ENCODE assay signal across 8 cellular contexts in the genomic region with DNA sequence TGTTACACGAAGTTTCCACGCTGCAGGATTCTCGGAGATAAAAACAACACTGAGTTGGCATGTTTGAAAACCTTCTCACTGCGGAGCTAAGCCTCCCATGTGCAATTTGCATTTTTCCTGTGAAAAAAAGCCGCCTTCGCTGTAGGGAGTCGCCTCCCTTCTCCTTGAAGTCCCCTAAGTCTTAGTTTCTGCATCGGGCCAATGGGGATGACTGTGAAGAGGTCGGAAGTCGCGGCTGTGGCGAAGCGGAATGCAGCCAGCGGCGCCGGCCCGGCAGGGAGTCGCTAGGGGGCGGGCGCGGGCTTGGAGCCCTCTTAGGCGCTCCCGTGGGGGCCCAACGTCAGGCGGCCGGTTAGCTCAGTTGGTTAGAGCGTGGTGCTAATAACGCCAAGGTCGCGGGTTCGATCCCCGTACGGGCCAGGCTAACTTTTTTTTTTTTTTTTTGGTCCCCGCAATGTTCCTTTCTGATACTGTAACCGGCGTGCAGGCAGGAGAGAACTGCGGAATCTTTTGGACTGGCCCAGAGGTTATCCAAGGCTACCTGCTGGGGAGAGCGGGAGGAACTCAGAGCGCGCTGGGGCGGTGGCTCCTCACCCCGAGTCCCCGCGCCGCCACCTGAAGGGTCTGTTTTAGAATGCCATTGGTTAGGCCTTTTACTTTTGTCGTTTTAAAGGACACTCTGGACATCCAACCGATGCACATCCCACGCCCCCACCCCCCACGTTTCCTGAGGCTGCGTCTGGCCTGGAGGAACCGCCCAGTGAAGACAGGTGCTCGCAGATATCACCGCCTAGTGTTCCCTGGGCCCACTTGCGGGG. TPM values are rescaled to one million over a fixed set of nuclear protein-coding genes. Genes with fewer than 3 reads are reported as not detected.
A peak's percentile ranks its signal among the peaks of the same experiment; 100 is the strongest.
DNase-seq lines count a peak whose midpoint lies in the region; ATAC-seq, FAIRE-seq and TF ChIP-seq lines count a peak whose summit lies in the region.

No MANE protein-coding gene starts in this region.

- DNase-seq in GM12891 (ENCODE audit: insufficient read length, low spot score) (peak; percentile 76), NCI-H128 (lab: John Stamatoyannopoulos, UW; ENCODE audit: unreplicated experiment) (peak; percentile 79), SW 1271 (lab: John Stamatoyannopoulos, UW) (peak; percentile 56 to 85), heart left ventricle (peak; percentile 92 to 97 (median 94)), pons (ENCODE audit: low spot score) (peak; percentile 91), transverse colon (peak; percentile 94)
- peak; percentile 94 for DNase-seq in activated naive CD8-positive, alpha-beta T cell treated with anti-CD3 and anti-CD28 coated beads, Interleukin-2, amount 50 U/mL, for 24 hours

- intact Hi-C loops in heart left ventricle (cut with DNase I) (loop anchor here in 8 of 10 donors (5.0 to 10.0 kb wide), 12 partner anchors 45 to 612 kb away; partner anchors contain the start of genes DYNC1H1 (in 5 of the 8), CINP (in 2 of the 8), HSP90AA1 (in 2 of the 8) and TECPR2 (in 2 of the 8)), transverse colon (cut with DNase I; ENCODE audit: low total_unique reads) (loop anchor here (5.0 kb wide), 1 partner anchor 270 kb away; no protein-coding TSS in a partner anchor)

- H3K4me3 ChIP-seq in heart left ventricle (peak overlapping the region; percentile 27 to 74 (median 56)), transverse colon (peak overlapping the region; percentile 17 to 63 (median 40))

- in situ Hi-C loops in transverse colon (cut with MboI; ENCODE audit: low pct_ligation_motif_present in 1 of 4, low pct_unique_long_range_greater_than_20kb in 1 of 4, low sequenced_read_pairs in 3 of 4): loop anchor here in 1 of 4 donors (10.0 to 25.0 kb wide), 4 partner anchors 82 to 605 kb away; partner anchors contain the start of gene DYNC1H1

- no peaks in the 10 kb centered on the region for H3K27me3 Mint-ChIP-seq in activated naive CD8-positive, alpha-beta T cell treated with anti-CD3 and anti-CD28 coated beads, Interleukin-2, amount 50 U/mL, for 24 hours

- TF ChIP-seq CTCF in heart left ventricle (IDR thresholded peaks at IDR 0.05) (peak; percentile 60 to 95 (median 82)), transverse colon (IDR thresholded peaks at IDR 0.05) (peak; percentile 69 to 93 (median 86))

- no peak for TF ChIP-seq EP300 in transverse colon (IDR thresholded peaks at IDR 0.05; ENCODE audit: low read depth)

- H3K9me3 ChIP-seq in heart left ventricle (no peaks in the 10 kb centered on the region), transverse colon (no peaks in the 10 kb centered on the region)

- H3K27ac ChIP-seq in heart left ventricle (peak overlapping the region; percentile 49 to 97 (median 94)), transverse colon (peak overlapping the region; percentile 91 to 97 (median 92))

- peaks cover 68% of the 10 kb centered on the region for H3K4me1 Mint-ChIP-seq in activated naive CD8-positive, alpha-beta T cell treated with anti-CD3 and anti-CD28 coated beads, Interleukin-2, amount 50 U/mL, for 24 hours

- H3K36me3 Mint-ChIP-seq in activated naive CD8-positive, alpha-beta T cell treated with anti-CD3 and anti-CD28 coated beads, Interleukin-2, amount 50 U/mL, for 24 hours (ENCODE audit: low read depth): peaks cover 2% of the 10 kb centered on the region

- H3K27me3 ChIP-seq in heart left ventricle (no peaks in the 10 kb centered on the region), transverse colon (no peaks in the 10 kb centered on the region)

- 1 to 3% (median 2%) methylated on average over 43 to 54 of the region's 54 CpGs for WGBS in heart left ventricle, 4 donors
- 1% methylated on average over 52 of the region's 54 CpGs; no CpG with 5 or more reads in 1 of the 2 donors for WGBS in transverse colon (ENCODE audit: low coverage in 1 of 2), 2 donors

- H3K36me3 ChIP-seq in heart left ventricle: no peaks in the 10 kb centered on the region
- no peaks in the 10 kb centered on the region for H3K36me3 ChIP-seq in transverse colon

- H3K27ac Mint-ChIP-seq in activated naive CD8-positive, alpha-beta T cell treated with anti-CD3 and anti-CD28 coated beads, Interleukin-2, amount 50 U/mL, for 24 hours: peak overlapping the region; percentile 87

- FAIRE-seq in GM12891 (lab: Jason Lieb, UNC): peak; percentile 78

- H3K9me3 Mint-ChIP-seq in activated naive CD8-positive, alpha-beta T cell treated with anti-CD3 and anti-CD28 coated beads, Interleukin-2, amount 50 U/mL, for 24 hours: no peaks in the 10 kb centered on the region

- H3K4me1 ChIP-seq in heart left ventricle: peaks cover 0 to 56% (median 31%) of the 10 kb centered on the region in 12 donors
- peaks cover 12 to 55% (median 40%) of the 10 kb centered on the region in 4 donors for H3K4me1 ChIP-seq in transverse colon

- ATAC-seq in HG02798 (IDR thresholded peaks at IDR 0.05; ENCODE audit: poor library complexity, unreplicated experiment) (peak; percentile 75), heart left ventricle (peak; percentile 70 to 83 (median 80))
- ATAC-seq in activated naive CD8-positive, alpha-beta T cell treated with anti-CD3 and anti-CD28 coated beads, Interleukin-2, amount 50 U/mL, for 24 hours: peak; percentile 78

- no peak for TF ChIP-seq POLR2A in GM12891 (IDR thresholded peaks at IDR 0.05; ENCODE audit: low read depth, low read length)
- TF ChIP-seq POLR2A in heart left ventricle (IDR thresholded peaks at IDR 0.05): peak in 1 of 2 donors; percentile 30
- TF ChIP-seq POLR2A in transverse colon (IDR thresholded peaks at IDR 0.05): no peak

- H3K4me3 Mint-ChIP-seq in activated naive CD8-positive, alpha-beta T cell treated with anti-CD3 and anti-CD28 coated beads, Interleukin-2, amount 50 U/mL, for 24 hours: peak overlapping the region; percentile 95

TF ChIP-seq in GM12891, 5 proteins besides CTCF, POLR2A, EP300 and RAD21:
- TF ChIP-seq POU2F2 (IDR thresholded peaks at IDR 0.05; ENCODE audit: low read depth, low read length) (peak; percentile 23; the same call in 1 of the 2 replicates), SPI1 (IDR thresholded peaks at IDR 0.05; ENCODE audit: low read depth, low read length) (no peak), PAX5 (IDR thresholded peaks at IDR 0.05; ENCODE audit: insufficient read depth, low read length, severe bottlenecking) (peak; percentile 29), TAF1 (IDR thresholded peaks at IDR 0.05; ENCODE audit: low read depth, low read length) (0 out of 2 replicates have a peak, but pooled peaks have one; percentile 22)
TF ChIP-seq in GM12891: peak in this region for 3.

RNA-seq across cellular contexts. Expression of gene ZNF839, which starts 2.6 kb away (rescaled TPM):
- polyA plus RNA-seq in GM12891 (2012; ENCODE audit: low read depth, missing spikeins): 9.7 TPM
- total RNA-seq in heart left ventricle (10 to 100 TPM in 2 of 9 donors, 1 to 10 TPM in 7; 4.8 to 12.3 (median 8.9) TPM), transverse colon (10 to 100 TPM in 3 of 4 donors, 1 to 10 TPM in 1; 6.7 to 14.1 (median 11.1) TPM)
- 1 to 10 TPM; 4.3 to 7.1 TPM for polyA plus RNA-seq in heart left ventricle

RNA-seq across cellular contexts. Expression of gene MOK, which starts 12.0 kb away (rescaled TPM):
- 1.1 TPM for polyA plus RNA-seq in GM12891 (2012; ENCODE audit: low read depth, missing spikeins)
- total RNA-seq in heart left ventricle (10 to 100 TPM in 6 of 9 donors, 1 to 10 TPM in 3; 8.7 to 14.4 (median 12.7) TPM), transverse colon (10 to 100 TPM in 2 of 4 donors, 1 to 10 TPM in 2; 3.0 to 16.0 (median 11.1) TPM)
- 10 to 100 TPM in 1 of 2 donors, 1 to 10 TPM in 1; 10.0 to 18.1 TPM for polyA plus RNA-seq in heart left ventricle

RNA-seq across cellular contexts. Expression of gene CINP, which starts 45.7 kb away (rescaled TPM):
- polyA plus RNA-seq in GM12891 (2012; ENCODE audit: low read depth, missing spikeins): 42.5 TPM
- total RNA-seq in heart left ventricle (10 to 100 TPM; 26.4 to 40.0 (median 33.8) TPM), transverse colon (10 to 100 TPM; 10.5 to 32.0 (median 19.0) TPM)
- 10 to 100 TPM; 40.5 to 51.6 TPM for polyA plus RNA-seq in heart left ventricle

RNA-seq across cellular contexts. Expression of gene TECPR2, which starts 45.8 kb away (rescaled TPM):
- 1.9 TPM for polyA plus RNA-seq in GM12891 (2012; ENCODE audit: low read depth, missing spikeins)
- total RNA-seq in heart left ventricle (10 to 100 TPM; 16.8 to 30.6 (median 27.8) TPM), transverse colon (10 to 100 TPM; 12.6 to 47.4 (median 17.9) TPM)
- polyA plus RNA-seq in heart left ventricle: 10 to 100 TPM in 1 of 2 donors, 1 to 10 TPM in 1; 9.9 to 15.8 TPM

Comparison
In these comparisons a context has a peak if more than half of its experiments do, and no peak if none do; other contexts are left out.
1. Peak in every context shown above with its lines: DNase-seq, ATAC-seq, H3K4me3 ChIP-seq and H3K27ac ChIP-seq.